Comparison of ENCODE assay signal across 8 cellular contexts in genomic region chr11:57567210-57567511, GRCh38. TPM values are rescaled to one million over a fixed set of nuclear protein-coding genes. Genes with fewer than 3 reads are reported as not detected.
DNase-seq lines count a peak whose midpoint lies in the region; ATAC-seq and TF ChIP-seq lines count a peak whose summit lies in the region.

No MANE protein-coding gene starts in this region.

- POLR2A ChIA-PET in naive thymus-derived CD8-positive, alpha-beta T cell (lab: Charles Lee), result interaction anchor here (0.6 to 5.5 kb wide), 6 partner anchors 36 to 232 kb away, joined by 3 to 33 read pairs (median 8); partner anchors contain the start of genes MED19, SSRP1, TIMM10 and TMX2

- no peaks in the 10 kb centered on the region for H3K27me3 Mint-ChIP-seq in naive thymus-derived CD8-positive, alpha-beta T cell

- peaks cover 0 to 16% (median 0%) of the 10 kb centered on the region in 3 donors for H3K36me3 Mint-ChIP-seq in naive thymus-derived CD8-positive, alpha-beta T cell

- ATAC-seq in GM18498 (IDR thresholded peaks at IDR 0.05; ENCODE audit: unreplicated experiment) (peak; percentile 7), HG02763 (IDR thresholded peaks at IDR 0.05; ENCODE audit: unreplicated experiment) (peak; percentile 1), GM18517 (IDR thresholded peaks at IDR 0.05; ENCODE audit: unreplicated experiment) (no peak), GM18870 (IDR thresholded peaks at IDR 0.05; ENCODE audit: unreplicated experiment) (no peak)
- peak in 1 of 2 donors; percentile 18 for ATAC-seq in naive thymus-derived CD8-positive, alpha-beta T cell

- peak overlapping the region; percentile 87 to 98 (median 96) for H3K27ac Mint-ChIP-seq in naive thymus-derived CD8-positive, alpha-beta T cell

- peak overlapping the region; percentile 95 to 100 (median 97) for H3K4me3 Mint-ChIP-seq in naive thymus-derived CD8-positive, alpha-beta T cell

- TF ChIP-seq CTCF in epithelial cell of esophagus (IDR thresholded peaks at IDR 0.05; ENCODE audit: insufficient read depth, low read depth, low read length, missing control alignments), result no peak

- peak overlapping the region; percentile 65 for H3K4me3 ChIP-seq in epithelial cell of esophagus (ENCODE audit: low read length)

- DNase-seq in T-helper 22 cell (ENCODE audit: low read depth) (peak; percentile 3), epithelial cell of esophagus (ENCODE audit: low read depth) (no peak)
- DNase-seq in naive thymus-derived CD8-positive, alpha-beta T cell, result peak in 6 of 10 donors; percentile 21 to 52 (median 39)
- no peak for DNase-seq in activated CD4-positive, CD25-positive, alpha-beta regulatory T cell treated with anti-CD3 and anti-CD28 coated beads, Interleukin-2, amount 50 U/mL, for 72 hours

- no peaks in the 10 kb centered on the region for H3K9me3 Mint-ChIP-seq in naive thymus-derived CD8-positive, alpha-beta T cell

- H3K4me1 Mint-ChIP-seq in naive thymus-derived CD8-positive, alpha-beta T cell, result peaks cover 20 to 72% (median 54%) of the 10 kb centered on the region in 4 donors

RNA-seq across cellular contexts. Expression of gene UBE2L6, which starts 0.3 kb away (rescaled TPM):
- total RNA-seq in naive thymus-derived CD8-positive, alpha-beta T cell, result 10 to 100 TPM; 61.8 to 66.5 TPM
- 100 to 1,000 TPM; 218 to 246 (median 239) TPM for polyA plus RNA-seq in naive thymus-derived CD8-positive, alpha-beta T cell

RNA-seq across cellular contexts. Expression of gene SMTNL1, which starts 29.8 kb away (rescaled TPM):
- total RNA-seq in naive thymus-derived CD8-positive, alpha-beta T cell, result not detected
- polyA plus RNA-seq in naive thymus-derived CD8-positive, alpha-beta T cell, result under 1 TPM in 2 of 3 donors, not detected in 1; 0.12 to 0.37 TPM

RNA-seq across cellular contexts. Expression of gene SERPING1, which starts 30.3 kb away (rescaled TPM):
- not detected for total RNA-seq in naive thymus-derived CD8-positive, alpha-beta T cell
- not detected for polyA plus RNA-seq in naive thymus-derived CD8-positive, alpha-beta T cell

RNA-seq across cellular contexts. Expression of gene TIMM10, which starts 36.6 kb away (rescaled TPM):
- total RNA-seq in naive thymus-derived CD8-positive, alpha-beta T cell, result 10 to 100 TPM; 26.6 to 30.2 TPM
- polyA plus RNA-seq in naive thymus-derived CD8-positive, alpha-beta T cell, result 10 to 100 TPM; 66.1 to 86.5 (median 70.5) TPM

RNA-seq across cellular contexts. Expression of gene SLC43A1, which starts 51.7 kb away (rescaled TPM):
- 10 to 100 TPM; 27.2 to 27.8 TPM for total RNA-seq in naive thymus-derived CD8-positive, alpha-beta T cell
- 10 to 100 TPM; 15.3 to 23.2 (median 21.4) TPM for polyA plus RNA-seq in naive thymus-derived CD8-positive, alpha-beta T cell

Comparison
In these comparisons a context has a peak if more than half of its experiments do, and no peak if none do; other contexts are left out.
1. ATAC-seq: peak in GM18498 (single experiment) and HG02763 (single experiment); none in GM18517 (single experiment) and GM18870 (single experiment).
2. DNase-seq: peak in T-helper 22 cell (single experiment) and naive thymus-derived CD8-positive, alpha-beta T cell (6 of 10); none in epithelial cell of esophagus (single experiment) and activated CD4-positive, CD25-positive, alpha-beta regulatory T cell treated with anti-CD3 and anti-CD28 coated beads, Interleukin-2, amount 50 U/mL, for 72 hours (single experiment).